In the genomic region with DNA sequence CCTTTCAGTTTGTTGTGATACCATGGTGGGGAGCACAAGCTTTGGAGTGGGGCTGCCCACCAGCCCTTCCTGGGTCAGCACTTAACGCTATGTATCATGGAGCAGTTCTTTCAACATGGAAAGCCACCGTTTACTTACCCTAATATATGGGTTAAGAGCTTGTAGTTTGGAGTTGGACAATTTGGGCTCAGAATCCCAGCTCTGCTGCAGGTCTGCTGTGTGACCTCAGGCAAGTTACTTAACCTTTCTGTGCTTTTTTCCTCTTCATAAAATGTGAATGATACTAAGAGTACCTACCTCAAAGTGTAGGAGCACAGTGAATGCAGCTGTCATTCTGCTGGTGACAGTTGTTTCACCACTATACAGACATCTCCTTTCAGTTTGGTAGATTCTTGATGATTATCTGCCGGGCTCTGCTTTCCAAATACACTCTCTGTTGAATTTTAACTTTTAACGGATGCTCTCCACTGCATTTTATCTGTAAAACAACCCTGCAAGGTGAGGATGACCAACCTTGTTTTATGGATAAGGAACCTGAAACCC, we compare ENCODE assay signal across 23 cellular contexts. TPM values are rescaled to one million over a fixed set of nuclear protein-coding genes. Genes with fewer than 3 reads are reported as not detected.
"Had no signal": no experiment of that assay in that cellular context is flagged by ENCODE, and none has a peak within 500 bp of the region (broad histone marks: within the 10 kb centered on the region; RNA-seq: fewer than 3 reads in every experiment).

No MANE protein-coding gene starts in this region.

- H3K4me2 ChIP-seq: KMS-11 had no signal

- H3K27ac ChIP-seq: KMS-11, SJSA1, SK-N-MC had no signal

- H3K9me3 ChIP-seq: SJSA1 had no signal

- H3K9ac ChIP-seq: KMS-11 had no signal

- FAIRE-seq: RCC 7860 had no signal

- H3K4me3 ChIP-seq: SJSA1, SK-N-MC had no signal

- DNase-seq: IMR-90, Kasumi-1, MM.1S, NCI-H1092 treated with DMSO at 0.1 percent for 48 hours, NCI-H1436, NCI-H187, NCI-H2029, NCI-H2081 treated with DMSO at 0.1 percent for 48 hours, NCI-H2171, NCI-H226, NCI-H446, NCI-H510A, NCI-H524 treated with DMSO at 0.1 percent for 48 hours, NCI-H69, NCI-H774, Right ventricle myocardium superior, RPMI8226, SIG-M5 had no signal

- H3K27me3 ChIP-seq: SJSA1 had no signal

RNA-seq across cellular contexts. Expression of a gene that starts 23.8 kb away (rescaled TPM):
- total RNA-seq: HT-29 had no signal
